In the genomic region with DNA sequence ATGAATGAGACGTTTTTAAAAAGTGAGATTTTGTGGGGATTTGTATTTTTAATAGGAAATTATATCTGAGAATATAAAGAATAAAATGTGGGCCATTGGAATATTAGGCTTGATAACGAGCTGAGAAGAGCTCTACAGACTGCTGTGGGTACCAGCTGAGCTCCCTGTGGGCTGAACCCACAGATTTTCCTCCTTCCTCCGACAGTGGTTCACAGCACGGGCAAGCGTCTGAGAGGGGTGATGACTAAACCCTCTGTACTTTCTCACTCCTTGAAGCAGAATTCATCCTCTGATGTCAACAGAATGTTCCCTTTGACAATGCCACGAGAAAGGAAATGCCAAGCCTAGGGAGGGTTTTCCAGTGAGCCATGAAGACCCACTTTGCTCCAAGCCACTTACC, we compare ENCODE assay signal across 1 cellular context.
TF ChIP-seq lines count a peak whose summit lies in the region.

No MANE protein-coding gene starts in this region.

TF ChIP-seq in HepG2, 621 proteins besides CTCF, POLR2A, EP300 and RAD21 (continued from another document):
- no peak for TF ChIP-seq ZBTB40 (IDR thresholded peaks at IDR 0.05)
- no peak for TF ChIP-seq ZBTB40 (CRISPR knock-in tag; IDR thresholded peaks at IDR 0.05)
- no peak for TF ChIP-seq ZNF839 (CRISPR knock-in tag; IDR thresholded peaks at IDR 0.05; ENCODE audit: borderline replicate concordance)
- TF ChIP-seq CENPBD1 (CRISPR knock-in tag; IDR thresholded peaks at IDR 0.05; ENCODE audit: borderline replicate concordance, low read depth) = no peak
- TF ChIP-seq, protein P1, sequence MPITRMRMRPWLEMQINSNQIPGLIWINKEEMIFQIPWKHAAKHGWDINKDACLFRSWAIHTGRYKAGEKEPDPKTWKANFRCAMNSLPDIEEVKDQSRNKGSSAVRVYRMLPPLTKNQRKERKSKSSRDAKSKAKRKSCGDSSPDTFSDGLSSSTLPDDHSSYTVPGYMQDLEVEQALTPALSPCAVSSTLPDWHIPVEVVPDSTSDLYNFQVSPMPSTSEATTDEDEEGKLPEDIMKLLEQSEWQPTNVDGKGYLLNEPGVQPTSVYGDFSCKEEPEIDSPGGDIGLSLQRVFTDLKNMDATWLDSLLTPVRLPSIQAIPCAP (CRISPR knock-in tag; IDR thresholded peaks at IDR 0.05; ENCODE audit: low read depth) = no peak
- TF ChIP-seq ZNF430 (CRISPR knock-in tag; IDR thresholded peaks at IDR 0.05) = no peak
- no peak for TF ChIP-seq POLR2AphosphoS2 (IDR thresholded peaks at IDR 0.05; ENCODE audit: low read depth, low read length)
- no peak for TF ChIP-seq JDP2 (CRISPR knock-in tag; IDR thresholded peaks at IDR 0.05; ENCODE audit: borderline replicate concordance)
- no peak for TF ChIP-seq CERS6 (CRISPR knock-in tag; IDR thresholded peaks at IDR 0.05)
- TF ChIP-seq, protein P2, sequence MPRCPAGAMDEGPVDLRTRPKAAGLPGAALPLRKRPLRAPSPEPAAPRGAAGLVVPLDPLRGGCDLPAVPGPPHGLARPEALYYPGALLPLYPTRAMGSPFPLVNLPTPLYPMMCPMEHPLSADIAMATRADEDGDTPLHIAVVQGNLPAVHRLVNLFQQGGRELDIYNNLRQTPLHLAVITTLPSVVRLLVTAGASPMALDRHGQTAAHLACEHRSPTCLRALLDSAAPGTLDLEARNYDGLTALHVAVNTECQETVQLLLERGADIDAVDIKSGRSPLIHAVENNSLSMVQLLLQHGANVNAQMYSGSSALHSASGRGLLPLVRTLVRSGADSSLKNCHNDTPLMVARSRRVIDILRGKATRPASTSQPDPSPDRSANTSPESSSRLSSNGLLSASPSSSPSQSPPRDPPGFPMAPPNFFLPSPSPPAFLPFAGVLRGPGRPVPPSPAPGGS (CRISPR knock-in tag; IDR thresholded peaks at IDR 0.05) = no peak
- no peak for TF ChIP-seq MAZ (IDR thresholded peaks at IDR 0.05; ENCODE audit: borderline replicate concordance, low read depth, low read length)
- no peak for TF ChIP-seq MAZ (CRISPR knock-in tag; IDR thresholded peaks at IDR 0.05; ENCODE audit: low read depth)
- TF ChIP-seq CREB1 (IDR thresholded peaks at IDR 0.05) = no peak
- TF ChIP-seq CREB1 (CRISPR knock-in tag; IDR thresholded peaks at IDR 0.05) = no peak
- no peak for TF ChIP-seq ZNF432 (CRISPR knock-in tag; IDR thresholded peaks at IDR 0.05; ENCODE audit: borderline replicate concordance)
- no peak for TF ChIP-seq ZNF296 (CRISPR knock-in tag; conservative IDR thresholded peaks at IDR 0.05)
- TF ChIP-seq ZBTB37 (CRISPR knock-in tag; IDR thresholded peaks at IDR 0.05) = no peak
- TF ChIP-seq ZNF816 (CRISPR knock-in tag; IDR thresholded peaks at IDR 0.05; ENCODE audit: borderline replicate concordance) = no peak
- TF ChIP-seq ZMYM2 (CRISPR knock-in tag; IDR thresholded peaks at IDR 0.05) = no peak
